Comparison of ENCODE assay signal across 8 cellular contexts in the genomic region with DNA sequence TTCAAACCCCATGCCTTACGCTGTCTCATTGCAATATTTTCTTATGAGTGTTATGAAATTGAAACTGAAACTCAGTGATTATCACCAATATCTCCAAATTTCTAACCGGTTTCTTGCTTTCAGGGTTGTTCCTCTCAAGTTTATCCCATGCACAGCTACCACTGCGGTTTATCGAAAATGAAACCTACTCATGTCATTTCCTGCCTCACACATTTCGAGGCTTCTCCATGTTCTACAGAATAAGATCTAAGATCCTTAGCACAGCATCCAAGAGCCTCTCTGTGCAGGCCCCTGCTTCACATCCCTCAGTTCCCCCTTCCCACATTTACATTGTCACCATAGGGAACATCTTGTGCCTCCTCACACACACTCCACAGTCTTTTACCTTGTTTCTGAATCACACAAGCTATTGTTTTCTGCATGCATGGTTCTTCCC. TPM values are rescaled to one million over a fixed set of nuclear protein-coding genes. Genes with fewer than 3 reads are reported as not detected.
DNase-seq lines count a peak whose midpoint lies in the region; ATAC-seq and TF ChIP-seq lines count a peak whose summit lies in the region.

No MANE protein-coding gene starts in this region.

- intact Hi-C loops in natural killer cell (cut with micrococcal nuclease): no loop called here

- in situ Hi-C loops in HAP-1 (cut with MboI; ENCODE audit: low sequenced_read_pairs): no loop called here

- H3K79me2 ChIP-seq in ACC112 (ENCODE audit: control insufficient read depth, insufficient read depth, low read length, unreplicated experiment): no peaks in the 10 kb centered on the region

- peaks cover 23% of the 10 kb centered on the region for H3K36me3 Mint-ChIP-seq in activated CD4-positive, alpha-beta T cell treated with anti-CD3 and anti-CD28 coated beads, Interleukin-2, amount 10 ng/mL, durations not matched to agents 7 days and 5 days (ENCODE audit: low read depth)
- H3K36me3 Mint-ChIP-seq in natural killer cell: peaks cover 8% of the 10 kb centered on the region

- TF ChIP-seq CTCF in natural killer cell (IDR thresholded peaks at IDR 0.05): no peak

- peaks cover 40% of the 10 kb centered on the region for H3K4me1 Mint-ChIP-seq in activated CD4-positive, alpha-beta T cell treated with anti-CD3 and anti-CD28 coated beads, Interleukin-2, amount 10 ng/mL, durations not matched to agents 7 days and 5 days
- H3K4me1 Mint-ChIP-seq in natural killer cell: peaks cover 24 to 29% of the 10 kb centered on the region in 2 donors

- peak overlapping the region; percentile 98 for H3K27ac Mint-ChIP-seq in activated CD4-positive, alpha-beta T cell treated with anti-CD3 and anti-CD28 coated beads, Interleukin-2, amount 10 ng/mL, durations not matched to agents 7 days and 5 days
- peak overlapping the region; percentile 80 to 90 for H3K27ac Mint-ChIP-seq in natural killer cell

- H3K27me3 Mint-ChIP-seq in activated CD4-positive, alpha-beta T cell treated with anti-CD3 and anti-CD28 coated beads, Interleukin-2, amount 10 ng/mL, durations not matched to agents 7 days and 5 days: peaks cover 9% of the 10 kb centered on the region
- no peaks in the 10 kb centered on the region for H3K27me3 Mint-ChIP-seq in natural killer cell (ENCODE audit: low read depth in 2 of 2)

- ATAC-seq in GM19372 (IDR thresholded peaks at IDR 0.05; ENCODE audit: low read depth, unreplicated experiment) (peak; percentile 93), HG03432 (IDR thresholded peaks at IDR 0.05; ENCODE audit: unreplicated experiment) (peak; percentile 99), natural killer cell (peak; percentile 90 to 94 (median 94))

- peak overlapping the region; percentile 73 for H2AFZ ChIP-seq in ACC112 (ENCODE audit: low read length, unreplicated experiment)

- DNase-seq in activated CD4-positive, alpha-beta T cell treated with anti-CD3 and anti-CD28 coated beads, Interleukin-2, amount 10 ng/mL, durations not matched to agents 7 days and 5 days: peak; percentile 81
- DNase-seq in natural killer cell (no peak), iPS-NIHi7 (ENCODE audit: extremely low spot score) (no peak), COLO829 (ENCODE audit: low spot score) (no peak), HAP-1 (ENCODE audit: low spot score in 2 of 2) (no peak)

- H3K27me3 ChIP-seq in ACC112 (ENCODE audit: insufficient read depth, low read length) (no peaks in the 10 kb centered on the region), HAP-1 (ENCODE audit: low read depth) (0 out of 2 replicates have a peak, but pooled peaks cover 2% of the 10 kb centered on the region)

- no peak overlapping the region for H3K27ac ChIP-seq in ACC112 (ENCODE audit: low read depth, low read length)

- H3K4me1 ChIP-seq in ACC112 (ENCODE audit: control insufficient read depth, insufficient read depth, low read length, unreplicated experiment) (no peaks in the 10 kb centered on the region), HAP-1 (no peaks in the 10 kb centered on the region)

- H3K9me3 ChIP-seq in HAP-1: no peaks in the 10 kb centered on the region

- POLR2A ChIA-PET in activated CD4-positive, alpha-beta T cell treated with anti-CD3 and anti-CD28 coated beads, Interleukin-2, amount 10 ng/mL, durations not matched to agents 7 days and 5 days (lab: Charles Lee): no interaction called here

- H3K9me3 Mint-ChIP-seq in activated CD4-positive, alpha-beta T cell treated with anti-CD3 and anti-CD28 coated beads, Interleukin-2, amount 10 ng/mL, durations not matched to agents 7 days and 5 days: peaks cover 19% of the 10 kb centered on the region
- no peaks in the 10 kb centered on the region for H3K9me3 Mint-ChIP-seq in natural killer cell

- H3K4me3 ChIP-seq in ACC112 (ENCODE audit: low read depth, low read length) (peak overlapping the region; percentile 16; the same call in 1 of the 2 replicates), HAP-1 (no peak overlapping the region)

- H3K36me3 ChIP-seq in ACC112 (ENCODE audit: insufficient read depth, low read length): no peaks in the 10 kb centered on the region
- no peaks in the 10 kb centered on the region for H3K36me3 ChIP-seq in HAP-1 (replicated peaks)

- CTCF ChIA-PET in activated CD4-positive, alpha-beta T cell treated with anti-CD3 and anti-CD28 coated beads, Interleukin-2, amount 10 ng/mL, durations not matched to agents 7 days and 5 days (lab: Charles Lee): interaction anchor here (0.8 kb wide), 1 partner anchor 214 kb away, joined by 3 read pairs; no protein-coding TSS in a partner anchor

- H3K4me3 Mint-ChIP-seq in activated CD4-positive, alpha-beta T cell treated with anti-CD3 and anti-CD28 coated beads, Interleukin-2, amount 10 ng/mL, durations not matched to agents 7 days and 5 days: peak overlapping the region; percentile 55
- H3K4me3 Mint-ChIP-seq in natural killer cell: peak overlapping the region; percentile 76

RNA-seq across cellular contexts. Expression of gene FAR2, which starts 45.5 kb away (rescaled TPM):
- 10 to 100 TPM; 24.6 to 26.6 TPM for total RNA-seq in activated CD4-positive, alpha-beta T cell treated with anti-CD3 and anti-CD28 coated beads, Interleukin-2, amount 10 ng/mL, durations not matched to agents 7 days and 5 days
- 1 to 10 TPM; 1.5 to 3.5 (median 1.7) TPM for total RNA-seq in natural killer cell

Comparison
In these comparisons a context has a peak if more than half of its experiments do, and no peak if none do; other contexts are left out.
1. RNA of gene FAR2, which starts 45.5 kb away (total RNA-seq): 24.6 to 26.6 TPM in activated CD4-positive, alpha-beta T cell treated with anti-CD3 and anti-CD28 coated beads, Interleukin-2, amount 10 ng/mL, durations not matched to agents 7 days and 5 days; 1.5 to 3.5 TPM in natural killer cell; every median in the first group is over 4 times any median in the second.
2. Peak in every context shown above with its lines, with median percentiles within 50 percentile points of each other: ATAC-seq.